ENCODE assay signal across 1 cellular context in genomic region chr21:44761011-44761729, GRCh38.
TF ChIP-seq lines count a peak whose summit lies in the region.

No MANE protein-coding gene starts in this region.

TF ChIP-seq in GM23338, 12 proteins besides CTCF, POLR2A, EP300 and RAD21 (continued from another document):
- TF ChIP-seq ZNF462 (CRISPR knock-in tag; IDR thresholded peaks at IDR 0.05), result no peak
- TF ChIP-seq STAT1 (IDR thresholded peaks at IDR 0.05; ENCODE audit: unreplicated experiment), result no peak
TF ChIP-seq in GM23338: peak in this region for 0.
